1 cellular context compared by ENCODE assay signal in the genomic region with DNA sequence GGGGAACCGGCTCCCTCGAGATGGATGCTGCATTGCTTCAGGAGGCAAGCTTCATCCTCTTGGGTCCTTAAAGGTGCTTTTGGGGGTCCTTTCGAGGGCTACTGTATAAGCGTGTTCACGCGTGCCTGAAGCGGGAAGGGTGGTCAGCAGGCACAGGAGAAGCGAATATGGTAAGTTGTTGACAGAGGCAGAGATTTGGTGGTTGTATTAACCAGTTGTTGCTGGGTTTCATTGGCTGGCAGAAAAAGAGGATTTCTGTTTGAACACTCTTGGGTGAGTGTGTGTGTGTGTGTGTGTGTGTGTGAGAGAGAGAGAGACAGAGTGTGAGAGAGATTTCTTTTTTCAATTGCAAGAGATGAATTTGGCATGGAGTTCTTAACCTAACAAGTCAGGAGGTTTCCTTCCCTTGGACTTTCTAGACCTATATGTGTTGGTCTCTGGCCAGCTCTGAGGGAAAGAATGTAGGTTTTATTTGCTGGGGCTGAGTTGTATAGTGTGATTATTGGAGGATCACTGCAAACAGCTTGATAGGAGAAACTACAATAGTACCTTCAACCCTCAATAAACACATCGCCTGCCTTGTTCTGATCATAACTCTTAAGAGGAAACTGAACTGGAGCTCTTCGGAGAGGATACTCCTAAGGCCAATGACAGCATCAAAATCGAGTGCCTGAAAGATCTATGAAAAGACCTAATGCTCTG.
TF ChIP-seq lines count a peak whose summit lies in the region.

No MANE protein-coding gene starts in this region.

TF ChIP-seq in WTC11, 78 proteins besides CTCF, POLR2A, EP300 and RAD21 (continued from another document):
- TF ChIP-seq, protein P1, sequence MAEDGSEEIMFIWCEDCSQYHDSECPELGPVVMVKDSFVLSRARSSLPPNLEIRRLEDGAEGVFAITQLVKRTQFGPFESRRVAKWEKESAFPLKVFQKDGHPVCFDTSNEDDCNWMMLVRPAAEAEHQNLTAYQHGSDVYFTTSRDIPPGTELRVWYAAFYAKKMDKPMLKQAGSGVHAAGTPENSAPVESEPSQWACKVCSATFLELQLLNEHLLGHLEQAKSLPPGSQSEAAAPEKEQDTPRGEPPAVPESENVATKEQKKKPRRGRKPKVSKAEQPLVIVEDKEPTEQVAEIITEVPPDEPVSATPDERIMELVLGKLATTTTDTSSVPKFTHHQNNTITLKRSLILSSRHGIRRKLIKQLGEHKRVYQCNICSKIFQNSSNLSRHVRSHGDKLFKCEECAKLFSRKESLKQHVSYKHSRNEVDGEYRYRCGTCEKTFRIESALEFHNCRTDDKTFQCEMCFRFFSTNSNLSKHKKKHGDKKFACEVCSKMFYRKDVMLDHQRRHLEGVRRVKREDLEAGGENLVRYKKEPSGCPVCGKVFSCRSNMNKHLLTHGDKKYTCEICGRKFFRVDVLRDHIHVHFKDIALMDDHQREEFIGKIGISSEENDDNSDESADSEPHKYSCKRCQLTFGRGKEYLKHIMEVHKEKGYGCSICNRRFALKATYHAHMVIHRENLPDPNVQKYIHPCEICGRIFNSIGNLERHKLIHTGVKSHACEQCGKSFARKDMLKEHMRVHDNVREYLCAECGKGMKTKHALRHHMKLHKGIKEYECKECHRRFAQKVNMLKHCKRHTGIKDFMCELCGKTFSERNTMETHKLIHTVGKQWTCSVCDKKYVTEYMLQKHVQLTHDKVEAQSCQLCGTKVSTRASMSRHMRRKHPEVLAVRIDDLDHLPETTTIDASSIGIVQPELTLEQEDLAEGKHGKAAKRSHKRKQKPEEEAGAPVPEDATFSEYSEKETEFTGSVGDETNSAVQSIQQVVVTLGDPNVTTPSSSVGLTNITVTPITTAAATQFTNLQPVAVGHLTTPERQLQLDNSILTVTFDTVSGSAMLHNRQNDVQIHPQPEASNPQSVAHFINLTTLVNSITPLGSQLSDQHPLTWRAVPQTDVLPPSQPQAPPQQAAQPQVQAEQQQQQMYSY (CRISPR knock-in tag; IDR thresholded peaks at IDR 0.05): no peak
- TF ChIP-seq, protein P2, sequence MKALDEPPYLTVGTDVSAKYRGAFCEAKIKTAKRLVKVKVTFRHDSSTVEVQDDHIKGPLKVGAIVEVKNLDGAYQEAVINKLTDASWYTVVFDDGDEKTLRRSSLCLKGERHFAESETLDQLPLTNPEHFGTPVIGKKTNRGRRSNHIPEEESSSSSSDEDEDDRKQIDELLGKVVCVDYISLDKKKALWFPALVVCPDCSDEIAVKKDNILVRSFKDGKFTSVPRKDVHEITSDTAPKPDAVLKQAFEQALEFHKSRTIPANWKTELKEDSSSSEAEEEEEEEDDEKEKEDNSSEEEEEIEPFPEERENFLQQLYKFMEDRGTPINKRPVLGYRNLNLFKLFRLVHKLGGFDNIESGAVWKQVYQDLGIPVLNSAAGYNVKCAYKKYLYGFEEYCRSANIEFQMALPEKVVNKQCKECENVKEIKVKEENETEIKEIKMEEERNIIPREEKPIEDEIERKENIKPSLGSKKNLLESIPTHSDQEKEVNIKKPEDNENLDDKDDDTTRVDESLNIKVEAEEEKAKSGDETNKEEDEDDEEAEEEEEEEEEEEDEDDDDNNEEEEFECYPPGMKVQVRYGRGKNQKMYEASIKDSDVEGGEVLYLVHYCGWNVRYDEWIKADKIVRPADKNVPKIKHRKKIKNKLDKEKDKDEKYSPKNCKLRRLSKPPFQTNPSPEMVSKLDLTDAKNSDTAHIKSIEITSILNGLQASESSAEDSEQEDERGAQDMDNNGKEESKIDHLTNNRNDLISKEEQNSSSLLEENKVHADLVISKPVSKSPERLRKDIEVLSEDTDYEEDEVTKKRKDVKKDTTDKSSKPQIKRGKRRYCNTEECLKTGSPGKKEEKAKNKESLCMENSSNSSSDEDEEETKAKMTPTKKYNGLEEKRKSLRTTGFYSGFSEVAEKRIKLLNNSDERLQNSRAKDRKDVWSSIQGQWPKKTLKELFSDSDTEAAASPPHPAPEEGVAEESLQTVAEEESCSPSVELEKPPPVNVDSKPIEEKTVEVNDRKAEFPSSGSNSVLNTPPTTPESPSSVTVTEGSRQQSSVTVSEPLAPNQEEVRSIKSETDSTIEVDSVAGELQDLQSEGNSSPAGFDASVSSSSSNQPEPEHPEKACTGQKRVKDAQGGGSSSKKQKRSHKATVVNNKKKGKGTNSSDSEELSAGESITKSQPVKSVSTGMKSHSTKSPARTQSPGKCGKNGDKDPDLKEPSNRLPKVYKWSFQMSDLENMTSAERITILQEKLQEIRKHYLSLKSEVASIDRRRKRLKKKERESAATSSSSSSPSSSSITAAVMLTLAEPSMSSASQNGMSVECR (CRISPR knock-in tag; IDR thresholded peaks at IDR 0.05; ENCODE audit: borderline replicate concordance): no peak
- TF ChIP-seq NFYB (CRISPR knock-in tag; conservative IDR thresholded peaks at IDR 0.05; ENCODE audit: low read depth) (no peak), IRF2 (CRISPR knock-in tag; IDR thresholded peaks at IDR 0.05; ENCODE audit: borderline replicate concordance, low read depth) (no peak), ETV6 (CRISPR knock-in tag; IDR thresholded peaks at IDR 0.05) (no peak), ZNF121 (CRISPR knock-in tag; IDR thresholded peaks at IDR 0.05) (no peak)
- TF ChIP-seq, protein P3, sequence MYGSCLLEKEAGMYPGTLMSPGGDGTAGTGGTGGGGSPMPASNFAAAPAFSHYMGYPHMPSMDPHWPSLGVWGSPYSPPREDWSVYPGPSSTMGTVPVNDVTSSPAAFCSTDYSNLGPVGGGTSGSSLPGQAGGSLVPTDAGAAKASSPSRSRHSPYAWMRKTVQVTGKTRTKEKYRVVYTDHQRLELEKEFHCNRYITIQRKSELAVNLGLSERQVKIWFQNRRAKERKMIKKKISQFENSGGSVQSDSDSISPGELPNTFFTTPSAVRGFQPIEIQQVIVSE (CRISPR knock-in tag; IDR thresholded peaks at IDR 0.05; ENCODE audit: borderline replicate concordance): no peak
TF ChIP-seq in WTC11: peak in this region for 0.
